Comparison of ENCODE assay signal across 24 cellular contexts in genomic region chr7:116185450-116185849, GRCh38.
"Had no signal": no experiment of that assay in that cellular context is flagged by ENCODE, and none has a peak within 500 bp of the region (broad histone marks: within the 10 kb centered on the region; RNA-seq: fewer than 3 reads in every experiment).

No MANE protein-coding gene starts in this region.

- H3K36me3 ChIP-seq: colonic mucosa, esophagus squamous epithelium had no signal

- H3K27me3 ChIP-seq: body of pancreas, colonic mucosa, esophagus squamous epithelium had no signal

- H3K27ac Mint-ChIP-seq: activated CD4-positive, alpha-beta T cell treated with anti-CD3 and anti-CD28 coated beads for 36 hours; activated CD4-positive, alpha-beta T cell treated with anti-CD3 and anti-CD28 coated beads, Interleukin-2, amount 10 ng/mL, durations not matched to agents 7 days and 5 days; activated CD8-positive, alpha-beta T cell treated with anti-CD3 and anti-CD28 coated beads for 36 hours; activated naive CD8-positive, alpha-beta T cell; activated T-helper 17 cell treated with anti-CD3 and anti-CD28 coated beads, Interleukin-2, amount 50 U/mL, for 72 hours had no signal

- ATAC-seq: activated CD4-positive, alpha-beta T cell treated with anti-CD3 and anti-CD28 coated beads for 36 hours; activated CD8-positive, alpha-beta T cell treated with anti-CD3 and anti-CD28 coated beads for 36 hours; activated T-cell treated with anti-CD3 and anti-CD28 coated beads, Interleukin-2, amount 50 U/mL, for 4 hours; activated T-helper 17 cell treated with anti-CD3 and anti-CD28 coated beads, Interleukin-2, amount 50 U/mL, for 72 hours; body of pancreas had no signal

- H3K4me1 Mint-ChIP-seq: activated T-helper 17 cell treated with anti-CD3 and anti-CD28 coated beads, Interleukin-2, amount 50 U/mL, for 72 hours had no signal

- H3K4me3 Mint-ChIP-seq: activated CD4-positive, alpha-beta T cell treated with anti-CD3 and anti-CD28 coated beads for 36 hours; activated CD4-positive, alpha-beta T cell treated with anti-CD3 and anti-CD28 coated beads, Interleukin-2, amount 10 ng/mL, durations not matched to agents 7 days and 5 days; activated CD8-positive, alpha-beta T cell treated with anti-CD3 and anti-CD28 coated beads for 36 hours; activated naive CD8-positive, alpha-beta T cell; activated T-cell treated with anti-CD3 and anti-CD28 coated beads, Interleukin-2, amount 50 U/mL, for 4 hours; activated T-helper 17 cell treated with anti-CD3 and anti-CD28 coated beads, Interleukin-2, amount 50 U/mL, for 72 hours had no signal

- H3K9me3 ChIP-seq: colonic mucosa had no signal

- DNase-seq: activated CD4-positive, alpha-beta T cell treated with anti-CD3 and anti-CD28 coated beads for 36 hours; activated CD4-positive, alpha-beta T cell treated with anti-CD3 and anti-CD28 coated beads, Interleukin-2, amount 10 ng/mL, durations not matched to agents 7 days and 5 days; activated CD4-positive, alpha-beta T cell treated with anti-CD3 and anti-CD28 coated beads, Interleukin-2, amount 50 U/mL, for 4 hours; activated CD4-positive, CD25-positive, alpha-beta regulatory T cell; activated CD4-positive, CD25-positive, alpha-beta regulatory T cell treated with anti-CD3 and anti-CD28 coated beads, Interleukin-2, amount 50 U/mL, for 72 hours; activated CD8-positive, alpha-beta memory T cell treated with anti-CD3 and anti-CD28 coated beads for 24 hours; activated CD8-positive, alpha-beta T cell treated with anti-CD3 and anti-CD28 coated beads for 36 hours; activated effector memory CD4-positive, alpha-beta T cell treated with Interleukin-2 at 50 U/mL for 16 hours; activated gamma-delta T cell treated with Interleukin-2 at 50 U/mL for 16 hours; activated naive CD4-positive, alpha-beta T cell treated with anti-CD3 and anti-CD28 coated beads, Interleukin-2, amount 50 U/mL, for 16 hours; activated naive CD4-positive, alpha-beta T cell treated with Interleukin-2 at 50 U/mL for 16 hours; activated T-cell treated with anti-CD3 and anti-CD28 coated beads, Interleukin-2, amount 50 U/mL, for 4 hours; amniotic stem cell; anterior cingulate cortex; body of pancreas; caudate nucleus; colonic mucosa; effector CD8-positive, alpha-beta T cell; esophagus squamous epithelium; head of caudate nucleus; T-helper 2 cell had no signal

- H3K9me3 Mint-ChIP-seq: activated T-helper 17 cell treated with anti-CD3 and anti-CD28 coated beads, Interleukin-2, amount 50 U/mL, for 72 hours had no signal

- H3K4me1 ChIP-seq: body of pancreas, colonic mucosa, esophagus squamous epithelium had no signal

- H3K27ac ChIP-seq: body of pancreas, colonic mucosa, epithelial cell of prostate, esophagus squamous epithelium had no signal

- H3K27me3 Mint-ChIP-seq: activated CD4-positive, alpha-beta T cell treated with anti-CD3 and anti-CD28 coated beads for 36 hours; activated CD4-positive, alpha-beta T cell treated with anti-CD3 and anti-CD28 coated beads, Interleukin-2, amount 10 ng/mL, durations not matched to agents 7 days and 5 days; activated naive CD8-positive, alpha-beta T cell had no signal

- H3K4me3 ChIP-seq: body of pancreas, colonic mucosa, esophagus squamous epithelium had no signal
